In genomic region chr3:71186816-71187215, GRCh38 we compare ENCODE assay signal across 1 cellular context.
TF ChIP-seq lines count a peak whose summit lies in the region.

No MANE protein-coding gene starts in this region.

TF ChIP-seq in K562, 482 proteins besides CTCF, POLR2A, EP300 and RAD21 (continued from another document):
- TF ChIP-seq CSDE1 (IDR thresholded peaks at IDR 0.05) (no peak), MBD1 (CRISPR knock-in tag; IDR thresholded peaks at IDR 0.05) (no peak), ZNF134 (CRISPR knock-in tag; conservative IDR thresholded peaks at IDR 0.05) (no peak), ZNF407 (IDR thresholded peaks at IDR 0.05; ENCODE audit: low read depth) (no peak), ZNF644 (tag; IDR thresholded peaks at IDR 0.05; ENCODE audit: low read depth) (no peak), SFPQ (IDR thresholded peaks at IDR 0.05; ENCODE audit: low read depth, low read length) (no peak), CREB1 (IDR thresholded peaks at IDR 0.05) (no peak), CREB1 (CRISPR knock-in tag; IDR thresholded peaks at IDR 0.05) (no peak), SAP30 (IDR thresholded peaks at IDR 0.05; ENCODE audit: borderline replicate concordance, insufficient read depth, low read depth, low read length, poor library complexity, severe bottlenecking) (no peak), ERF (CRISPR knock-in tag; IDR thresholded peaks at IDR 0.05) (no peak), ATF4 (CRISPR knock-in tag; IDR thresholded peaks at IDR 0.05) (no peak), SNIP1 (IDR thresholded peaks at IDR 0.05; ENCODE audit: low read depth) (no peak)
- TF ChIP-seq, protein P1, sequence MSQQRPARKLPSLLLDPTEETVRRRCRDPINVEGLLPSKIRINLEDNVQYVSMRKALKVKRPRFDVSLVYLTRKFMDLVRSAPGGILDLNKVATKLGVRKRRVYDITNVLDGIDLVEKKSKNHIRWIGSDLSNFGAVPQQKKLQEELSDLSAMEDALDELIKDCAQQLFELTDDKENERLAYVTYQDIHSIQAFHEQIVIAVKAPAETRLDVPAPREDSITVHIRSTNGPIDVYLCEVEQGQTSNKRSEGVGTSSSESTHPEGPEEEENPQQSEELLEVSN (IDR thresholded peaks at IDR 0.05; ENCODE audit: borderline replicate concordance in 1 of 2, extremely low read depth in 1 of 2, insufficient read depth in 1 of 2, insufficient read length in 1 of 2, low read depth in 1 of 2, low read length in 1 of 2, poor library complexity in 1 of 2, severe bottlenecking in 1 of 2), result no peak
- TF ChIP-seq, protein P2, sequence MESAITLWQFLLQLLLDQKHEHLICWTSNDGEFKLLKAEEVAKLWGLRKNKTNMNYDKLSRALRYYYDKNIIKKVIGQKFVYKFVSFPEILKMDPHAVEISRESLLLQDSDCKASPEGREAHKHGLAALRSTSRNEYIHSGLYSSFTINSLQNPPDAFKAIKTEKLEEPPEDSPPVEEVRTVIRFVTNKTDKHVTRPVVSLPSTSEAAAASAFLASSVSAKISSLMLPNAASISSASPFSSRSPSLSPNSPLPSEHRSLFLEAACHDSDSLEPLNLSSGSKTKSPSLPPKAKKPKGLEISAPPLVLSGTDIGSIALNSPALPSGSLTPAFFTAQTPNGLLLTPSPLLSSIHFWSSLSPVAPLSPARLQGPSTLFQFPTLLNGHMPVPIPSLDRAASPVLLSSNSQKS (CRISPR knock-in tag; IDR thresholded peaks at IDR 0.05), result no peak
